ENCODE assay signal across 29 cellular contexts in genomic region chr3:28868897-28869296, GRCh38.
"Had no signal": no experiment of that assay in that cellular context is flagged by ENCODE, and none has a peak within 500 bp of the region (broad histone marks: within the 10 kb centered on the region; RNA-seq: fewer than 3 reads in every experiment).

No MANE protein-coding gene starts in this region.

- H3K36me3 ChIP-seq: esophagus squamous epithelium, gastroesophageal sphincter, heart left ventricle, lower lobe of right lung had no signal

- H3K4me3 Mint-ChIP-seq: immature natural killer cell, mesothelial cell of epicardium, naive B cell had no signal

- H3K79me2 ChIP-seq: hepatocyte had no signal

- H2AFZ ChIP-seq: hepatocyte had no signal

- H3K4me3 ChIP-seq: coronary artery, dorsolateral prefrontal cortex, esophagus squamous epithelium, gastroesophageal sphincter, heart left ventricle, hepatocyte, lower lobe of right lung, mucosa of descending colon had no signal

- H3K36me3 Mint-ChIP-seq: immature natural killer cell, mesothelial cell of epicardium, naive B cell had no signal

- H3K27me3 ChIP-seq: dorsolateral prefrontal cortex, esophagus squamous epithelium, gastroesophageal sphincter, heart left ventricle, hepatocyte had no signal

- DNase-seq: dermis blood vessel endothelial cell; dorsolateral prefrontal cortex; effector CD4-positive, alpha-beta T cell; effector memory CD4-positive, alpha-beta T cell; erythroblast; esophagus squamous epithelium; foreskin fibroblast; heart left ventricle; hypothalamus; immature natural killer cell; islet precursor cell; kidney; kidney glomerular epithelial cell; left colon; left ventricle myocardium superior; lower lobe of right lung; mesenchymal stem cell; mucosa of descending colon; naive B cell had no signal

- H3K4me2 ChIP-seq: hepatocyte had no signal

- H3K27ac ChIP-seq: coronary artery, dorsolateral prefrontal cortex, epithelial cell of prostate, esophagus squamous epithelium, gastroesophageal sphincter, heart left ventricle, hepatocyte, lower lobe of right lung had no signal

- FAIRE-seq: colon, endothelial cell of umbilical vein, frontal cortex had no signal

- H3K4me1 ChIP-seq: esophagus squamous epithelium, gastroesophageal sphincter, heart left ventricle, lower lobe of right lung had no signal

- H3K4me1 Mint-ChIP-seq: immature natural killer cell, mesothelial cell of epicardium, naive B cell had no signal

- H3K9me3 ChIP-seq: esophagus squamous epithelium, gastroesophageal sphincter, lower lobe of right lung, mucosa of descending colon had no signal

- H3K27ac Mint-ChIP-seq: immature natural killer cell, mesothelial cell of epicardium had no signal

- ATAC-seq: esophagus mucosa, gastroesophageal sphincter, heart left ventricle, left colon, left lobe of liver, left ventricle myocardium superior, lower lobe of right lung, mucosa of descending colon had no signal
